Comparison of ENCODE assay signal across 1 cellular context in the genomic region with DNA sequence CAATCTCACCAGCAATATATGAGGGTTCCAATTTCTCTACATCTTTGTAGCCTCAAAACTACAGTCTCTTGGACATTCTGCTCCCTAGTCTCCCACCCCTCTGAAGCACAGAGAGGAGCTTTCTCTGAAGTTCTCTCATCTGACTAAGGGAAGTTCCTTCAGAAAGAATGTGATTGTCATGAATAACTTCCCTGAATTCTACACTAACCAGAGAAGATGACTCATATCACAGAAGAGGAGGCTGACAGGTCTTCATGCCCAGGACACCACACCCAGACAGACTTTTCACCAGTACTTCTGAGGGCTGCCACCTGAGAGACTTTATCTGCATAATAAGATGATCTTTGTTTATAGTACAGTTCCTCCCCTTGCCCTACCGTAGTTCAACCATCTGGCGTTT.
TF ChIP-seq lines count a peak whose summit lies in the region.

No MANE protein-coding gene starts in this region.

TF ChIP-seq in K562, 482 proteins besides CTCF, POLR2A, EP300 and RAD21 (continued from another document):
- TF ChIP-seq, protein P1, sequence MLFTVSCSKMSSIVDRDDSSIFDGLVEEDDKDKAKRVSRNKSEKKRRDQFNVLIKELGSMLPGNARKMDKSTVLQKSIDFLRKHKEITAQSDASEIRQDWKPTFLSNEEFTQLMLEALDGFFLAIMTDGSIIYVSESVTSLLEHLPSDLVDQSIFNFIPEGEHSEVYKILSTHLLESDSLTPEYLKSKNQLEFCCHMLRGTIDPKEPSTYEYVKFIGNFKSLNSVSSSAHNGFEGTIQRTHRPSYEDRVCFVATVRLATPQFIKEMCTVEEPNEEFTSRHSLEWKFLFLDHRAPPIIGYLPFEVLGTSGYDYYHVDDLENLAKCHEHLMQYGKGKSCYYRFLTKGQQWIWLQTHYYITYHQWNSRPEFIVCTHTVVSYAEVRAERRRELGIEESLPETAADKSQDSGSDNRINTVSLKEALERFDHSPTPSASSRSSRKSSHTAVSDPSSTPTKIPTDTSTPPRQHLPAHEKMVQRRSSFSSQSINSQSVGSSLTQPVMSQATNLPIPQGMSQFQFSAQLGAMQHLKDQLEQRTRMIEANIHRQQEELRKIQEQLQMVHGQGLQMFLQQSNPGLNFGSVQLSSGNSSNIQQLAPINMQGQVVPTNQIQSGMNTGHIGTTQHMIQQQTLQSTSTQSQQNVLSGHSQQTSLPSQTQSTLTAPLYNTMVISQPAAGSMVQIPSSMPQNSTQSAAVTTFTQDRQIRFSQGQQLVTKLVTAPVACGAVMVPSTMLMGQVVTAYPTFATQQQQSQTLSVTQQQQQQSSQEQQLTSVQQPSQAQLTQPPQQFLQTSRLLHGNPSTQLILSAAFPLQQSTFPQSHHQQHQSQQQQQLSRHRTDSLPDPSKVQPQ (CRISPR knock-in tag; IDR thresholded peaks at IDR 0.05; ENCODE audit: borderline replicate concordance), result no peak
- TF ChIP-seq ZNF644 (tag; IDR thresholded peaks at IDR 0.05; ENCODE audit: low read depth) (no peak), WHSC1 (IDR thresholded peaks at IDR 0.05; ENCODE audit: low read length) (no peak), TBP (optimal IDR thresholded peaks at IDR 0.05; ENCODE audit: low read depth, low read length) (no peak), MYC (IDR thresholded peaks at IDR 0.05; ENCODE audit: low read depth, low read length) (no peak), MYC (CRISPR knock-in tag; IDR thresholded peaks at IDR 0.05; ENCODE audit: borderline replicate concordance, low read depth) (no peak), NFE2 (IDR thresholded peaks at IDR 0.05; ENCODE audit: low read depth) (no peak), ZBTB7A (IDR thresholded peaks at IDR 0.05; ENCODE audit: borderline replicate concordance, control insufficient read depth, low read depth, low read length) (no peak), EP400 (IDR thresholded peaks at IDR 0.05) (no peak), ZNF75A (CRISPR knock-in tag; IDR thresholded peaks at IDR 0.05) (no peak)
TF ChIP-seq in K562: peak in this region for 0.
